In the genomic region with DNA sequence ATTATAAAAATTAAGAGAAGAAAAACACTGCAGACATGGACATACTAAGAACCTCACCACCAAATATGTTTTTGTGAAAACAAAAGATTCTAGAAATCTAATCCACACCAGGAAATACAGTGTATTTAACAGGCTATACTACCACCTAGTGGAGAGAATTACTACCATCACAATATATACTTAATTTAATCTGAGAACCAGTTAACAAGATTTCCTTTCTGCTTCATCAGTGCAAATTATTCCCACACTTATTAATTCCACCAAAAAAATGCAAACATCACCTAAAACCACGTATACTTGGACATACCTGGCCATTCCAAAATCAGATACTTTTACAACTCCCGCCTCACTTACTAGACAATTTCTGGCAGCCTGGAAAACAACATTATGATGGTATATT, we compare ENCODE assay signal across 8 cellular contexts. TPM values are rescaled to one million over a fixed set of nuclear protein-coding genes. Genes with fewer than 3 reads are reported as not detected.
DNase-seq lines count a peak whose midpoint lies in the region; ATAC-seq and TF ChIP-seq lines count a peak whose summit lies in the region.

No MANE protein-coding gene starts in this region.

- TF ChIP-seq CTCF in BE2C (IDR thresholded peaks at IDR 0.05; ENCODE audit: low read depth, low read length) (peak; percentile 50), ascending aorta (IDR thresholded peaks at IDR 0.05) (peak in 2 of 3 experiments; percentile 47 to 59), type B pancreatic cell (conservative IDR thresholded peaks at IDR 0.05) (peak; percentile 83)

- peaks cover 4% of the 10 kb centered on the region for H3K9me3 Mint-ChIP-seq in type B pancreatic cell

- H3K27me3 Mint-ChIP-seq in type B pancreatic cell = no peaks in the 10 kb centered on the region

- no peaks in the 10 kb centered on the region for H3K4me1 Mint-ChIP-seq in type B pancreatic cell (ENCODE audit: unreplicated experiment)

- H3K4me3 ChIP-seq in BE2C (ENCODE audit: low read depth, low read length) (no peak overlapping the region), ascending aorta (no peak overlapping the region)

- peaks cover 3% of the 10 kb centered on the region for H3K36me3 Mint-ChIP-seq in type B pancreatic cell

- no peak overlapping the region for H3K4me3 Mint-ChIP-seq in type B pancreatic cell

- H3K36me3 ChIP-seq in BE2C = no peaks in the 10 kb centered on the region
- peaks cover 0 to 11% of the 10 kb centered on the region in 2 donors for H3K36me3 ChIP-seq in ascending aorta

- intact Hi-C loops in ascending aorta (cut with DNase I) = loop anchor here (2.0 to 5.0 kb wide), 3 partner anchors 14 to 214 kb away; no protein-coding TSS in a partner anchor

- H3K9me3 ChIP-seq in BE2C (no peaks in the 10 kb centered on the region), ascending aorta (no peaks in the 10 kb centered on the region)

- H3K27me3 ChIP-seq in BE2C (peaks cover 16% of the 10 kb centered on the region), ascending aorta (no peaks in the 10 kb centered on the region)

- H3K27ac ChIP-seq in ascending aorta = no peak overlapping the region

- H3K4me1 ChIP-seq in BE2C = no peaks in the 10 kb centered on the region
- H3K4me1 ChIP-seq in ascending aorta = no peaks in the 10 kb centered on the region

- H3K27ac Mint-ChIP-seq in type B pancreatic cell = no peak overlapping the region

- ATAC-seq in GM18907 (IDR thresholded peaks at IDR 0.05; ENCODE audit: unreplicated experiment) = peak; percentile 38
- ATAC-seq in HG03469 (IDR thresholded peaks at IDR 0.05; ENCODE audit: unreplicated experiment) = no peak
- no peak for ATAC-seq in HG02973 (IDR thresholded peaks at IDR 0.05; ENCODE audit: unreplicated experiment)

- DNase-seq in BE2C = no peak
- DNase-seq in NCI-H2081 (lab: John Stamatoyannopoulos, UW) = peak; percentile 51 to 69
- DNase-seq in ascending aorta (ENCODE audit: low spot score in 2 of 2) = no peak
- peak; percentile 50 for DNase-seq in iris pigment epithelial cell (ENCODE audit: low read depth)
- no peak for DNase-seq in type B pancreatic cell (ENCODE audit: extremely low spot score, unreplicated experiment)

RNA-seq across cellular contexts. Expression of gene TXK, which starts 7.0 kb away (rescaled TPM):
- polyA plus RNA-seq in BE2C (2012; ENCODE audit: insufficient read depth, insufficient read length, low read depth) = not detected
- total RNA-seq in ascending aorta = not detected
- 1.3 and 2.2 TPM in 2 replicates for total RNA-seq in type B pancreatic cell (ENCODE audit: low replicate concordance)

Comparison
In these comparisons a context has a peak if more than half of its experiments do, and no peak if none do; other contexts are left out.
1. DNase-seq: peak in NCI-H2081 (2 of 2) and iris pigment epithelial cell (single experiment); none in BE2C (single experiment), ascending aorta (0 of 2) and type B pancreatic cell (single experiment).
2. Peak in every context shown above with its lines, with median percentiles within 50 percentile points of each other: CTCF ChIP-seq.